ENCODE assay signal across 9 cellular contexts in genomic region chr1:156642265-156643185, GRCh38. TPM values are rescaled to one million over a fixed set of nuclear protein-coding genes. Genes with fewer than 3 reads are reported as not detected.
DNase-seq lines count a peak whose midpoint lies in the region; ATAC-seq, FAIRE-seq and TF ChIP-seq lines count a peak whose summit lies in the region.
"Had no signal": no experiment of that assay in that cellular context is flagged by ENCODE, and none has a peak within 500 bp of the region (broad histone marks: within the 10 kb centered on the region; RNA-seq: fewer than 3 reads in every experiment).

No MANE protein-coding gene starts in this region.

- no peaks in the 10 kb centered on the region for H3K9me3 Mint-ChIP-seq in T-cell

- WGBS in heart left ventricle, 4 donors = 18 to 64% (median 34%) methylated on average over 5 to 41 of the region's 41 CpGs
- WGBS in small intestine, 3 donors = 32 to 66% (median 54%) methylated on average over 31 to 41 of the region's 41 CpGs

- ATAC-seq in T-cell (replicated peaks in 1 of 4) = peak; percentile 10 to 30 (median 22)
- peak in 1 of 4 donors; percentile 14 for ATAC-seq in heart left ventricle
- no peak for ATAC-seq in foreskin keratinocyte

- H3K4me1 ChIP-seq in heart left ventricle (peaks cover 0 to 19% (median 13%) of the 10 kb centered on the region in 12 donors), small intestine (ENCODE audit: control insufficient read depth in 2 of 2, insufficient read depth in 1 of 2, low read depth in 1 of 2, low read length in 1 of 2) (no peaks in the 10 kb centered on the region), foreskin keratinocyte (no peaks in the 10 kb centered on the region)
- H3K4me1 ChIP-seq: SJSA1 had no signal

- intact Hi-C loops in heart left ventricle (cut with DNase I) = no loop called here

- TF ChIP-seq CTCF in heart left ventricle (IDR thresholded peaks at IDR 0.05) (no peak), foreskin keratinocyte (conservative IDR thresholded peaks at IDR 0.05) (no peak)

- H3K27ac ChIP-seq in heart left ventricle (no peak overlapping the region), small intestine (ENCODE audit: low read depth in 1 of 2, low read length in 1 of 2) (no peak overlapping the region), foreskin keratinocyte (no peak overlapping the region)
- H3K27ac ChIP-seq: SJSA1 had no signal

- CTCF ChIA-PET in T-cell (lab: Charles Lee) = interaction anchor here in 1 of 2 donors (0.6 to 1.0 kb wide), 2 partner anchors 15 to 24 kb away, joined by 4 to 5 read pairs; no protein-coding TSS in a partner anchor
- CTCF ChIA-PET in HEK293T (lab: Yijun Ruan, JAX) = interaction anchor here (1.0 to 6.2 kb wide), 7 partner anchors 12 to 48 kb away, joined by 3 to 47 read pairs (median 5); no protein-coding TSS in a partner anchor

- H3K27ac Mint-ChIP-seq in T-cell = peak overlapping the region in 1 of 2 donors; percentile 36

- POLR2A ChIA-PET in T-cell (lab: Charles Lee) = no interaction called here
- POLR2A ChIA-PET in HEK293T (lab: Yijun Ruan, JAX) = interaction anchor here (0.7 to 1.3 kb wide), 4 partner anchors 16 to 47 kb away, joined by 3 to 7 read pairs (median 3); no protein-coding TSS in a partner anchor

- peaks cover 20 to 92% (median 76%) of the 10 kb centered on the region in 9 donors for H3K27me3 ChIP-seq in heart left ventricle
- H3K27me3 ChIP-seq in small intestine (ENCODE audit: control insufficient read depth in 2 of 2, insufficient read depth in 2 of 2, low read length in 2 of 2) = peaks cover 3 to 28% of the 10 kb centered on the region in 2 donors
- peaks cover 100% of the 10 kb centered on the region for H3K27me3 ChIP-seq in foreskin keratinocyte

- H3K36me3 Mint-ChIP-seq in T-cell = no peaks in the 10 kb centered on the region

- DNase-seq in T-cell (no peak), heart left ventricle (no peak), small intestine (peak; percentile 49), NCI-H1417 treated with DMSO at 0.1 percent for 48 hours (lab: John Stamatoyannopoulos, UW) (no peak), HEK293T (ENCODE audit: extremely low spot score) (no peak), foreskin keratinocyte (no peak)

- H3K4me3 Mint-ChIP-seq in T-cell = peak overlapping the region; percentile 43 to 81 (median 52)

- H3K4me1 Mint-ChIP-seq in T-cell = peaks cover 20 to 36% (median 34%) of the 10 kb centered on the region in 3 donors

- FAIRE-seq in small intestine (lab: Jason Lieb, UNC) = no peak
- FAIRE-seq: colon had no signal

- no peaks in the 10 kb centered on the region for H3K9me3 ChIP-seq in heart left ventricle
- no peaks in the 10 kb centered on the region for H3K9me3 ChIP-seq in small intestine (ENCODE audit: control insufficient read depth, low read depth)
- H3K9me3 ChIP-seq: SJSA1 had no signal

- no peak for TF ChIP-seq POLR2A in heart left ventricle (IDR thresholded peaks at IDR 0.05)

- H3K4me3 ChIP-seq in heart left ventricle (peak overlapping the region; percentile 14 to 51 (median 46)), small intestine (ENCODE audit: low read depth in 1 of 2, low read length in 2 of 2) (no peak overlapping the region)
- H3K4me3 ChIP-seq: SJSA1 had no signal

- H3K27me3 Mint-ChIP-seq in T-cell = peaks cover 70 to 91% of the 10 kb centered on the region in 2 donors

- H3K36me3 ChIP-seq in heart left ventricle (no peaks in the 10 kb centered on the region), small intestine (ENCODE audit: control insufficient read depth in 2 of 2, insufficient read depth in 2 of 2, low read length in 2 of 2) (peaks cover 0 to 5% of the 10 kb centered on the region in 2 donors)
- H3K36me3 ChIP-seq: SJSA1 had no signal

TF ChIP-seq in HEK293T, 16 proteins besides CTCF, POLR2A, EP300 and RAD21:
- TF ChIP-seq FOXK2 (IDR thresholded peaks at IDR 0.05) (no peak), SP1 (IDR thresholded peaks at IDR 0.05) (no peak), TARDBP (IDR thresholded peaks at IDR 0.05) (no peak), NFRKB (IDR thresholded peaks at IDR 0.05) (no peak), ARNT (IDR thresholded peaks at IDR 0.05) (no peak), SUZ12 (IDR thresholded peaks at IDR 0.05) (no peak), ELF4 (IDR thresholded peaks at IDR 0.05) (no peak), HDGF (IDR thresholded peaks at IDR 0.05; ENCODE audit: borderline replicate concordance) (no peak), L3MBTL2 (conservative IDR thresholded peaks at IDR 0.05) (no peak), LEF1 (IDR thresholded peaks at IDR 0.05; ENCODE audit: borderline replicate concordance) (no peak), ZNF384 (IDR thresholded peaks at IDR 0.05) (no peak), BHLHE40 (IDR thresholded peaks at IDR 0.05; ENCODE audit: borderline replicate concordance) (no peak)
- TF ChIP-seq, protein P1, sequence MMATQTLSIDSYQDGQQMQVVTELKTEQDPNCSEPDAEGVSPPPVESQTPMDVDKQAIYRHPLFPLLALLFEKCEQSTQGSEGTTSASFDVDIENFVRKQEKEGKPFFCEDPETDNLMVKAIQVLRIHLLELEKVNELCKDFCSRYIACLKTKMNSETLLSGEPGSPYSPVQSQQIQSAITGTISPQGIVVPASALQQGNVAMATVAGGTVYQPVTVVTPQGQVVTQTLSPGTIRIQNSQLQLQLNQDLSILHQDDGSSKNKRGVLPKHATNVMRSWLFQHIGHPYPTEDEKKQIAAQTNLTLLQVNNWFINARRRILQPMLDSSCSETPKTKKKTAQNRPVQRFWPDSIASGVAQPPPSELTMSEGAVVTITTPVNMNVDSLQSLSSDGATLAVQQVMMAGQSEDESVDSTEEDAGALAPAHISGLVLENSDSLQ (IDR thresholded peaks at IDR 0.05) = no peak

RNA-seq across cellular contexts. Expression of gene BCAN, which starts 0.6 kb away (rescaled TPM):
- total RNA-seq in T-cell = not detected
- under 1 TPM in 4 of 9 donors, not detected in 5; 0.09 to 0.27 (median 0.15) TPM for total RNA-seq in heart left ventricle
- polyA plus RNA-seq in heart left ventricle = under 1 TPM; 0.10 to 0.15 TPM
- under 1 TPM in 1 of 3 donors, not detected in 2; 0.36 TPM for polyA plus RNA-seq in small intestine
- not detected in 2 replicates for total RNA-seq in foreskin keratinocyte
- polyA plus RNA-seq in foreskin keratinocyte = not detected in 2 replicates
- total RNA-seq: SJSA1 had no signal

RNA-seq across cellular contexts. Expression of gene HAPLN2, which starts 23.3 kb away (rescaled TPM):
- total RNA-seq in T-cell (under 1 TPM in 1 of 5 donors, not detected in 4; 0.33 TPM), heart left ventricle (1 to 10 TPM in 4 of 9 donors, under 1 TPM in 5; 0.52 to 2.4 (median 0.95) TPM), foreskin keratinocyte (not detected in 2 replicates)
- polyA plus RNA-seq in heart left ventricle (1 to 10 TPM; 1.2 to 3.0 TPM), small intestine (10 to 100 TPM in 2 of 3 donors, under 1 TPM in 1; 0.82 to 25.9 (median 12.5) TPM), foreskin keratinocyte (not detected in 2 replicates)
- total RNA-seq: renal cortical epithelial cell, SJSA1 had no signal

RNA-seq across cellular contexts. Expression of gene NES, which starts 34.7 kb away (rescaled TPM):
- total RNA-seq in T-cell (under 1 TPM in 3 of 5 donors, not detected in 2; 0.10 to 0.35 (median 0.25) TPM), heart left ventricle (100 to 1,000 TPM in 7 of 9 donors, 10 to 100 TPM in 2; 75.3 to 499 (median 158) TPM), foreskin keratinocyte (0.04 and 0.14 TPM in 2 replicates)
- polyA plus RNA-seq in heart left ventricle (100 to 1,000 TPM in 1 of 2 donors, 10 to 100 TPM in 1; 59.7 to 160 TPM), small intestine (10 to 100 TPM in 1 of 3 donors, 1 to 10 TPM in 1, under 1 TPM in 1; 0.22 to 11.8 (median 1.1) TPM), foreskin keratinocyte (0.06 TPM in 2 replicates)

RNA-seq across cellular contexts. Expression of gene GPATCH4, which starts 41.2 kb away (rescaled TPM):
- 10 to 100 TPM; 34.3 to 41.6 (median 40.6) TPM for total RNA-seq in T-cell
- total RNA-seq in heart left ventricle = 10 to 100 TPM in 8 of 9 donors, 1 to 10 TPM in 1; 8.8 to 30.1 (median 12.6) TPM
- polyA plus RNA-seq in heart left ventricle = 10 to 100 TPM; 21.6 to 67.5 TPM
- polyA plus RNA-seq in small intestine = 10 to 100 TPM in 2 of 3 donors, 1 to 10 TPM in 1; 8.9 to 31.0 (median 11.1) TPM
- 39.3 and 46.8 TPM in 2 replicates for total RNA-seq in foreskin keratinocyte
- polyA plus RNA-seq in foreskin keratinocyte = 39.0 and 45.9 TPM in 2 replicates

RNA-seq across cellular contexts. Expression of gene NAXE, which starts 50.9 kb away (rescaled TPM):
- total RNA-seq in T-cell (10 to 100 TPM; 32.4 to 47.7 (median 41.7) TPM), heart left ventricle (100 to 1,000 TPM in 5 of 9 donors, 10 to 100 TPM in 4; 87.4 to 141 (median 111) TPM), foreskin keratinocyte (115 and 118 TPM in 2 replicates)
- polyA plus RNA-seq in heart left ventricle (100 to 1,000 TPM in 1 of 2 donors, 10 to 100 TPM in 1; 75.8 to 101 TPM), small intestine (100 to 1,000 TPM in 1 of 3 donors, 10 to 100 TPM in 2; 94.2 to 105 (median 94.5) TPM), foreskin keratinocyte (142 and 149 TPM in 2 replicates)

Comparison
In these comparisons a context has a peak if more than half of its experiments do, and no peak if none do; other contexts are left out.
1. H3K4me3 ChIP-seq: peak in heart left ventricle (12 of 12); none in small intestine (0 of 2).
2. RNA of gene NES, which starts 34.7 kb away (total RNA-seq): 75.3 to 499 TPM in heart left ventricle; 0.10 to 0.35 TPM in T-cell and 0.04 to 0.14 TPM in foreskin keratinocyte; every median in the first group is over 10 times any median in the second.